15 cellular contexts compared by ENCODE assay signal in the genomic region with DNA sequence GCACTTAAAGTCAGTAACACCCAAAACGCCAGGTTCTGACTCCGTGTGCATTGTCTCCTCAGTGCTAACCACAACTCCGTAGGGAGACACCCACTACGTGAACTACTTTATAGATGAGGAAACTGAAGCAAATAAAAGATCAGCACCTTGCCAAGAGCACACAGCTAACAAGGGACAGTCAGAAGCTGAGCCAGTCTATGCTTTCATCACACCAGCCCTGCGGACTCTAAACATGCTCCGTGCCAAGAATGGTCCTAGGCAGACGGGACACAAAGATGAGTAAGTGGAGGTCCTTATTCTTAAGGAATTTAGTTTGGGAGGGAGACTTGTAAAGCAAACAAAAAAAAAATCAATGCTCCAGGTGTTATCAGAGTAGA.
"Had no signal": no experiment of that assay in that cellular context is flagged by ENCODE, and none has a peak within 500 bp of the region (broad histone marks: within the 10 kb centered on the region; RNA-seq: fewer than 3 reads in every experiment).

No MANE protein-coding gene starts in this region.

- H3K4me3 Mint-ChIP-seq: activated naive CD4-positive, alpha-beta T cell treated with anti-CD3 and anti-CD28 coated beads for 36 hours; activated naive CD8-positive, alpha-beta T cell treated with anti-CD3 and anti-CD28 coated beads, Interleukin-2, amount 50 U/mL, for 24 hours; endodermal cell; mesothelial cell of epicardium; stimulated activated naive CD8-positive, alpha-beta T cell treated with anti-CD3 and anti-CD28 coated beads, Interleukin-15, amount 100 ng/mL, for 72 hours; type B pancreatic cell had no signal

- DNase-seq: activated CD4-positive, alpha-beta T cell treated with anti-CD3 and anti-CD28 coated beads, Interleukin-2, amount 50 U/mL, for 4 hours; activated naive CD4-positive, alpha-beta T cell treated with anti-CD3 and anti-CD28 coated beads for 36 hours; activated naive CD8-positive, alpha-beta T cell treated with anti-CD3 and anti-CD28 coated beads, Interleukin-2, amount 50 U/mL, for 24 hours; activated T-cell treated with anti-CD3 and anti-CD28 coated beads for 4 hours; aorta; dorsolateral prefrontal cortex; endodermal cell; ovary; right lobe of liver; stimulated activated naive CD8-positive, alpha-beta T cell treated with anti-CD3 and anti-CD28 coated beads, Interleukin-15, amount 100 ng/mL, for 72 hours had no signal

- H3K36me3 ChIP-seq: breast epithelium, ovary, right lobe of liver had no signal

- H3K36me3 Mint-ChIP-seq: mesothelial cell of epicardium, type B pancreatic cell had no signal

- H3K4me3 ChIP-seq: breast epithelium, dorsolateral prefrontal cortex, ovary, right lobe of liver had no signal

- ATAC-seq: activated CD4-positive, CD25-positive, alpha-beta regulatory T cell treated with anti-CD3 and anti-CD28 coated beads, Interleukin-2, amount 50 U/mL, for 24 hours; activated naive CD8-positive, alpha-beta T cell treated with anti-CD3 and anti-CD28 coated beads, Interleukin-2, amount 50 U/mL, for 24 hours; right lobe of liver; stimulated activated naive CD8-positive, alpha-beta T cell treated with anti-CD3 and anti-CD28 coated beads, Interleukin-15, amount 100 ng/mL, for 72 hours had no signal

- H3K9me3 ChIP-seq: breast epithelium, ovary, right lobe of liver had no signal

- H3K27ac ChIP-seq: breast epithelium, ovary, right lobe of liver had no signal

- H3K4me1 ChIP-seq: breast epithelium, right lobe of liver had no signal

- H3K9me3 Mint-ChIP-seq: activated naive CD4-positive, alpha-beta T cell treated with anti-CD3 and anti-CD28 coated beads for 36 hours; activated naive CD8-positive, alpha-beta T cell treated with anti-CD3 and anti-CD28 coated beads, Interleukin-2, amount 50 U/mL, for 24 hours; activated T-helper 2 cell treated with anti-CD3 and anti-CD28 coated beads, Interferon-gamma antibody, Interleukin-2, Interleukin-4, amounts not matched to agents 10 μg/mL and 5 μg/mL and 100 μg/mL, durations not matched to agents 14 hours and 24 hours and 36 hours; endodermal cell; mesothelial cell of epicardium; stimulated activated naive CD8-positive, alpha-beta T cell treated with anti-CD3 and anti-CD28 coated beads, Interleukin-15, amount 100 ng/mL, for 72 hours; type B pancreatic cell had no signal

- H3K27me3 Mint-ChIP-seq: activated naive CD8-positive, alpha-beta T cell treated with anti-CD3 and anti-CD28 coated beads, Interleukin-2, amount 50 U/mL, for 24 hours; type B pancreatic cell had no signal

- H3K27ac Mint-ChIP-seq: activated naive CD4-positive, alpha-beta T cell treated with anti-CD3 and anti-CD28 coated beads for 36 hours; activated naive CD8-positive, alpha-beta T cell treated with anti-CD3 and anti-CD28 coated beads, Interleukin-2, amount 50 U/mL, for 24 hours; activated T-helper 2 cell treated with anti-CD3 and anti-CD28 coated beads, Interferon-gamma antibody, Interleukin-2, Interleukin-4, amounts not matched to agents 10 μg/mL and 5 μg/mL and 100 μg/mL, durations not matched to agents 14 hours and 24 hours and 36 hours; endodermal cell; mesothelial cell of epicardium; type B pancreatic cell had no signal

- H3K4me1 Mint-ChIP-seq: stimulated activated naive CD8-positive, alpha-beta T cell treated with anti-CD3 and anti-CD28 coated beads, Interleukin-15, amount 100 ng/mL, for 72 hours had no signal

- H3K27me3 ChIP-seq: breast epithelium, dorsolateral prefrontal cortex, right lobe of liver had no signal
